In the genomic region with DNA sequence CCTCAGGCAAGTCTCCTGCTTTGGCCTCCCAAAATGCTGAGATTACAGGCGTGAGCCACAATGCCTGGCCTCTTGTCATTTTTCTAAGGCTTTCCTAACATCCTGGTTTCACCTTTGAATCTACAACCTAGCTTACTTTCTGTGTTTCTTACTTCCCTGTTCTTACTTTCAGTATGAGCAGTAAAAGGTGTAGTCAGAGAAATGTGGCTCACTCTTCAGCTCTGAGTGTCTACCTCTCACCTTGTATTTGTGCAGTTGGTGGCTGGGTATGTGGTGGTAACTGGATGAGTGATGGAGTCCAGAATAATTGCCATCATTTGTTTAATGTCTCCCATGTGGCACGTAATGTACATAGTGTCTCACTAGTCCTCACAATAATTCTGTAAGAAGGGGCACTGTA, we compare ENCODE assay signal across 10 cellular contexts. TPM values are rescaled to one million over a fixed set of nuclear protein-coding genes. Genes with fewer than 3 reads are reported as not detected.
DNase-seq lines count a peak whose midpoint lies in the region; ATAC-seq and TF ChIP-seq lines count a peak whose summit lies in the region.
"Had no signal": no experiment of that assay in that cellular context is flagged by ENCODE, and none has a peak within 500 bp of the region (broad histone marks: within the 10 kb centered on the region; RNA-seq: fewer than 3 reads in every experiment).

No MANE protein-coding gene starts in this region.

- TF ChIP-seq POLR2A in ovary (IDR thresholded peaks at IDR 0.05) = no peak

- WGBS in ovary, 3 donors = 73 to 80% (median 78%) methylated on average over 2 of the region's 2 CpGs

- peak; percentile 98 for ATAC-seq in GM18508 (IDR thresholded peaks at IDR 0.05; ENCODE audit: insufficient read depth, unreplicated experiment)
- peak; percentile 98 for ATAC-seq in GM19455 (IDR thresholded peaks at IDR 0.05; ENCODE audit: unreplicated experiment)
- ATAC-seq in HG03097 (IDR thresholded peaks at IDR 0.05; ENCODE audit: low FRiP score, unreplicated experiment) = peak; percentile 92
- ATAC-seq in activated T-cell treated with anti-CD3 and anti-CD28 coated beads, Interleukin-2, amount 50 U/mL, for 72 hours (replicated peaks in 1 of 2) = peak; percentile 87 to 88

- no peaks in the 10 kb centered on the region for H3K4me1 ChIP-seq in ovary (ENCODE audit: insufficient read depth)

- no peak for TF ChIP-seq CTCF in ovary (IDR thresholded peaks at IDR 0.05)

- peaks cover 56% of the 10 kb centered on the region for H3K4me1 Mint-ChIP-seq in activated T-cell treated with anti-CD3 and anti-CD28 coated beads, Interleukin-2, amount 50 U/mL, for 72 hours (ENCODE audit: low read depth)

- peak overlapping the region; percentile 17 to 55 for H3K4me3 Mint-ChIP-seq in activated T-cell treated with anti-CD3 and anti-CD28 coated beads, Interleukin-2, amount 50 U/mL, for 72 hours

- H3K27me3 Mint-ChIP-seq in activated T-cell treated with anti-CD3 and anti-CD28 coated beads, Interleukin-2, amount 50 U/mL, for 72 hours (ENCODE audit: low read depth) = peaks cover 36% of the 10 kb centered on the region

- no peaks in the 10 kb centered on the region for H3K9me3 Mint-ChIP-seq in activated T-cell treated with anti-CD3 and anti-CD28 coated beads, Interleukin-2, amount 50 U/mL, for 72 hours

- H3K4me3 ChIP-seq in ovary = no peak overlapping the region
- H3K4me3 ChIP-seq: pancreas had no signal

- H3K36me3 ChIP-seq in ovary = no peaks in the 10 kb centered on the region
- H3K36me3 ChIP-seq: pancreas had no signal

- no peaks in the 10 kb centered on the region for H3K9me3 ChIP-seq in ovary
- H3K9me3 ChIP-seq: pancreas had no signal

- H3K27ac Mint-ChIP-seq in activated T-cell treated with anti-CD3 and anti-CD28 coated beads, Interleukin-2, amount 50 U/mL, for 72 hours = peak overlapping the region; percentile 88

- peak; percentile 52 to 59 for DNase-seq in activated T-cell treated with anti-CD3 and anti-CD28 coated beads, Interleukin-2, amount 50 U/mL, for 72 hours
- DNase-seq in head of caudate nucleus (no peak), kidney glomerular epithelial cell (lab: John Stamatoyannopoulos, UW) (no peak), ovary (no peak)
- DNase-seq in activated effector memory CD4-positive, alpha-beta T cell treated with Interleukin-2 at 50 U/mL for 16 hours = no peak
- DNase-seq: pancreas had no signal

- intact Hi-C loops in head of caudate nucleus (cut with DNase I) (no loop called here), ovary (cut with DNase I) (no loop called here)

- TF ChIP-seq EP300 in ovary (IDR thresholded peaks at IDR 0.05) = no peak

- H3K27me3 ChIP-seq in ovary = no peaks in the 10 kb centered on the region
- H3K27me3 ChIP-seq: pancreas had no signal

- H3K27ac ChIP-seq in ovary = no peak overlapping the region

- no peaks in the 10 kb centered on the region for H3K36me3 Mint-ChIP-seq in activated T-cell treated with anti-CD3 and anti-CD28 coated beads, Interleukin-2, amount 50 U/mL, for 72 hours (ENCODE audit: insufficient read depth in 2 of 2)

RNA-seq across cellular contexts. Expression of a gene that starts 19.1 kb away (rescaled TPM):
- total RNA-seq in activated T-cell treated with anti-CD3 and anti-CD28 coated beads, Interleukin-2, amount 50 U/mL, for 72 hours = under 1 TPM in 1 of 2 donors, not detected in 1; 0.19 TPM
- total RNA-seq in ovary = under 1 TPM in 2 of 7 donors, not detected in 5; 0.18 to 0.57 TPM
- 1 to 10 TPM in 1 of 2 donors, not detected in 1; 1.1 TPM for polyA plus RNA-seq in ovary

RNA-seq across cellular contexts. Expression of a gene that starts 19.5 kb away (rescaled TPM):
- total RNA-seq in activated T-cell treated with anti-CD3 and anti-CD28 coated beads, Interleukin-2, amount 50 U/mL, for 72 hours = not detected
- under 1 TPM in 3 of 7 donors, not detected in 4; 0.41 to 0.83 (median 0.71) TPM for total RNA-seq in ovary
- polyA plus RNA-seq in ovary = 1 to 10 TPM in 1 of 2 donors, under 1 TPM in 1; 0.11 to 1.5 TPM
- total RNA-seq: subcutaneous adipose tissue had no signal

RNA-seq across cellular contexts. Expression of a gene that starts 31.7 kb away (rescaled TPM):
- total RNA-seq in activated T-cell treated with anti-CD3 and anti-CD28 coated beads, Interleukin-2, amount 50 U/mL, for 72 hours = 1 to 10 TPM in 1 of 2 donors, under 1 TPM in 1; 0.62 to 2.9 TPM
- 10 to 100 TPM in 1 of 7 donors, 1 to 10 TPM in 1, under 1 TPM in 2, not detected in 3; 0.24 to 17.3 (median 1.0) TPM for total RNA-seq in ovary
- polyA plus RNA-seq in ovary = 1 to 10 TPM in 1 of 2 donors, under 1 TPM in 1; 0.12 to 5.3 TPM

RNA-seq across cellular contexts. Expression of a gene that starts 47.7 kb away (rescaled TPM):
- 1 to 10 TPM in 1 of 2 donors, under 1 TPM in 1; 0.94 to 2.7 TPM for total RNA-seq in activated T-cell treated with anti-CD3 and anti-CD28 coated beads, Interleukin-2, amount 50 U/mL, for 72 hours
- under 1 TPM in 3 of 7 donors, not detected in 4; 0.13 to 0.57 (median 0.20) TPM for total RNA-seq in ovary
- 1 to 10 TPM in 1 of 2 donors, under 1 TPM in 1; 0.06 to 8.2 TPM for polyA plus RNA-seq in ovary

Comparison
In these comparisons a context has a peak if more than half of its experiments do, and no peak if none do; other contexts are left out.
1. DNase-seq: peak in activated T-cell treated with anti-CD3 and anti-CD28 coated beads, Interleukin-2, amount 50 U/mL, for 72 hours (2 of 2); none in head of caudate nucleus (0 of 42), activated effector memory CD4-positive, alpha-beta T cell treated with Interleukin-2 at 50 U/mL for 16 hours (single experiment), kidney glomerular epithelial cell (single experiment) and ovary (0 of 5).
2. Peak in every context shown above with its lines, with median percentiles within 50 percentile points of each other: ATAC-seq.